Comparison of ENCODE assay signal across 10 cellular contexts in the genomic region with DNA sequence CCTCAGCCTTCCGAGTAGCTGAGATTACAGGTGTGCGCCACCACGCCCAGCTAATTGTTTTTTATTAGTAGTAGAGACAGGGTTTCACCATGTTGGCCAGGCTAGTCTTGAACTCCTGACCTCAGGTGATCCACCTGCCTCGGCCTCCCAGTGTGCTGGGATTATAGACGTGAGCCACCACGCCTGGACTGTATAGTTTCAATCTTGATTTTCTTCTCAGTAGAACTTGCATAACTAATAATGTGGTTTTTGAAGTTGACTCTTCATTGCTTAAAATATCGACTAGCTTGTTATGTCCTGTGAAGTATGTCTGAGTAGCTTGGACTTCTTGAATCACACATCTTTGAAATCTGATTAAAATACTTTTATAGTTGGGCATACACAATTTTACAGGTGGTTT. TPM values are rescaled to one million over a fixed set of nuclear protein-coding genes. Genes with fewer than 3 reads are reported as not detected.
DNase-seq lines count a peak whose midpoint lies in the region; ATAC-seq, FAIRE-seq and TF ChIP-seq lines count a peak whose summit lies in the region.
"Not testable (repeated sequence)": the region's sequence is repeated elsewhere in the genome, so short reads cannot be mapped to it uniquely, and the experiment has no call there.
"Had no signal": no experiment of that assay in that cellular context is flagged by ENCODE, and none has a peak within 500 bp of the region (broad histone marks: within the 10 kb centered on the region; RNA-seq: fewer than 3 reads in every experiment).

No MANE protein-coding gene starts in this region.

- not testable (repeated sequence) for TF ChIP-seq RAD21 in A549 (conservative IDR thresholded peaks at IDR 0.05 in 1 of 2, IDR thresholded peaks at IDR 0.05 in 1 of 2)

- H3K9me3 ChIP-seq in A549; OCI-LY3 (ENCODE audit: insufficient read depth, low read length): not testable (repeated sequence)

- DNase-seq in A549 (ENCODE audit: low read depth in 1 of 2, low spot score in 1 of 2), result not testable (repeated sequence)
- peak; percentile 9 for DNase-seq in GM12865 (ENCODE audit: low read depth)

- not testable (repeated sequence) for H3K4me3 ChIP-seq in A549; GM12865 (ENCODE audit: low read depth, low read length); OCI-LY3 (ENCODE audit: low read length)

- CTCF ChIA-PET in A549 (lab: Yijun Ruan, JAX), result not testable (repeated sequence)

- H4K20me1 ChIP-seq in OCI-LY3 (ENCODE audit: insufficient read depth, low read length), result not testable (repeated sequence)

- not testable (repeated sequence) for H3K9ac ChIP-seq in OCI-LY3 (ENCODE audit: low read length)

- TF ChIP-seq POLR2A in A549 (IDR thresholded peaks at IDR 0.05; ENCODE audit: low read length), result not testable (repeated sequence)

- H3K27ac ChIP-seq in A549; OCI-LY3 (ENCODE audit: low read length): not testable (repeated sequence)

- H3K4me2 ChIP-seq in A549, result not testable (repeated sequence)
- H3K4me2 ChIP-seq in OCI-LY3 (ENCODE audit: low read length), result peak overlapping the region; percentile 12; the same call in 1 of the 2 replicates

- H3K4me1 ChIP-seq in A549, result peaks cover 12% of the 10 kb centered on the region; the same call in 2 of the 3 replicates
- peaks cover 11% of the 10 kb centered on the region for H3K4me1 ChIP-seq in OCI-LY3 (ENCODE audit: low read length)

- not testable (repeated sequence) for TF ChIP-seq EP300 in A549 (IDR thresholded peaks at IDR 0.05)

- 89% methylated on average over 7 of the region's 7 CpGs for WGBS in A549 (ENCODE audit: missing lambda C conversion rate)

- not testable (repeated sequence) for ATAC-seq in A549
- ATAC-seq in GM18861 (IDR thresholded peaks at IDR 0.05; ENCODE audit: unreplicated experiment) (peak; percentile 58), HG02759 (IDR thresholded peaks at IDR 0.05; ENCODE audit: unreplicated experiment) (peak; percentile 39)

- FAIRE-seq in A549 (lab: Jason Lieb, UNC), result peak; percentile 39

- H2AFZ ChIP-seq in OCI-LY3 (ENCODE audit: low read depth, low read length), result not testable (repeated sequence)

- TF ChIP-seq CTCF in A549 (IDR thresholded peaks at IDR 0.05); GM12865 (IDR thresholded peaks at IDR 0.05; ENCODE audit: insufficient read depth, low read depth, low read length, missing control alignments); OCI-LY3 (IDR thresholded peaks at IDR 0.05; ENCODE audit: low read depth, low read length): not testable (repeated sequence)

- POLR2A ChIA-PET in A549 (lab: Yijun Ruan, JAX), result not testable (repeated sequence)

- H3K36me3 ChIP-seq in OCI-LY3 (replicated peaks; ENCODE audit: low read depth, low read length), result not testable (repeated sequence)

- H3K27me3 ChIP-seq in OCI-LY3 (ENCODE audit: low read depth, low read length), result not testable (repeated sequence)

- H3K79me2 ChIP-seq in OCI-LY3 (ENCODE audit: low read length), result not testable (repeated sequence)

RNA-seq across cellular contexts. Expression of a gene that starts 23.9 kb away (rescaled TPM):
- polyA plus RNA-seq in A549 (2011; rRNA removed) (0.09 TPM in 2 replicates), A549 (2017; fragmentation: RNase III; extraction: RNeasy Plus Mini Kit Qiagen cat#74134 plus additional on column Dnase treatment) (0.08 TPM in 1 of 3 replicates, not detected in the others)
- polyA plus RNA-seq in A549 (2012; cell fraction: cytosol; rRNA removed), result not detected in 2 replicates
- 0.02 TPM in 1 of 2 replicates, not detected in the other for polyA plus RNA-seq in A549 (2012; cell fraction: nucleus; rRNA removed)
- not detected in 2 replicates for polyA minus RNA-seq in A549 (2011; rRNA and poly(A)+ RNA removed)
- polyA plus RNA-seq: AG04450; CD14-positive monocyte; CD4-positive, alpha-beta memory T cell; CD4-positive, CD25-positive, alpha-beta regulatory T cell; CD8-positive, alpha-beta memory T cell had no signal

RNA-seq across cellular contexts. Expression of a gene that starts 49.6 kb away (rescaled TPM):
- 37.3 and 43.5 TPM in 2 replicates for polyA plus RNA-seq in A549 (2011; rRNA removed)
- 5.6 and 7.5 TPM in 2 replicates for polyA plus RNA-seq in A549 (2012; cell fraction: cytosol; rRNA removed)
- 8.2 and 9.8 TPM in 2 replicates for polyA plus RNA-seq in A549 (2012; cell fraction: nucleus; rRNA removed)
- polyA plus RNA-seq in A549 (2017; fragmentation: RNase III; extraction: RNeasy Plus Mini Kit Qiagen cat#74134 plus additional on column Dnase treatment), result 20.0 to 25.5 TPM (median 22.8 TPM) in 3 replicates
- 22.0 and 28.7 TPM in 2 replicates for polyA minus RNA-seq in A549 (2011; rRNA and poly(A)+ RNA removed)
